ENCODE assay signal across 2 cellular contexts in genomic region chr7:95311389-95311788, GRCh38.
TF ChIP-seq lines count a peak whose summit lies in the region.

No MANE protein-coding gene starts in this region.

TF ChIP-seq in liver, 16 proteins besides CTCF, POLR2A, EP300 and RAD21:
- TF ChIP-seq HNF4A (conservative IDR thresholded peaks at IDR 0.05) (no peak), RXRA (IDR thresholded peaks at IDR 0.05) (no peak), JUND (IDR thresholded peaks at IDR 0.05) (no peak), TAF1 (conservative IDR thresholded peaks at IDR 0.05) (no peak), EGR1 (IDR thresholded peaks at IDR 0.05; ENCODE audit: low read depth in 2 of 2) (no peak), YY1 (IDR thresholded peaks at IDR 0.05) (no peak), FOXA1 (IDR thresholded peaks at IDR 0.05) (no peak), FOXA2 (IDR thresholded peaks at IDR 0.05) (no peak), SP1 (IDR thresholded peaks at IDR 0.05) (no peak), HNF4G (IDR thresholded peaks at IDR 0.05) (no peak), NR2F2 (IDR thresholded peaks at IDR 0.05) (no peak)

TF ChIP-seq in HepG2, 621 proteins besides CTCF, POLR2A, EP300 and RAD21:
- no peak for TF ChIP-seq TEAD3 (CRISPR knock-in tag; optimal IDR thresholded peaks at IDR 0.05; ENCODE audit: borderline replicate concordance)
- TF ChIP-seq MED8 (CRISPR knock-in tag; IDR thresholded peaks at IDR 0.05; ENCODE audit: insufficient replicate concordance): no peak
